Comparison of ENCODE assay signal across 29 cellular contexts in genomic region chr20:61324906-61325305, GRCh38.
"Had no signal": no experiment of that assay in that cellular context is flagged by ENCODE, and none has a peak within 500 bp of the region (broad histone marks: within the 10 kb centered on the region; RNA-seq: fewer than 3 reads in every experiment).

No MANE protein-coding gene starts in this region.

- H3K9me3 Mint-ChIP-seq: natural killer cell; nephron; neural progenitor cell; stimulated activated naive CD8-positive, alpha-beta T cell treated with anti-CD3 and anti-CD28 coated beads, Interleukin-15, amount 100 ng/mL, for 72 hours had no signal

- H3K27ac Mint-ChIP-seq: naive thymus-derived CD4-positive, alpha-beta T cell; natural killer cell; nephron; progenitor cell of endocrine pancreas; stimulated activated memory B cell treated with anti-CD40 and anti-IgM and Interleukin-4, amounts not matched to agents 10 μg/mL and 1 μg/mL and 100 μg/mL, for 72 hours; stimulated activated naive CD8-positive, alpha-beta T cell treated with anti-CD3 and anti-CD28 coated beads, Interleukin-15, amount 100 ng/mL, for 72 hours had no signal

- H3K27me3 Mint-ChIP-seq: stimulated activated memory B cell treated with anti-CD40 and anti-IgM and Interleukin-4, amounts not matched to agents 10 μg/mL and 1 μg/mL and 100 μg/mL, for 72 hours; stimulated activated naive CD8-positive, alpha-beta T cell treated with anti-CD3 and anti-CD28 coated beads, Interleukin-15, amount 100 ng/mL, for 72 hours had no signal

- H3K27ac ChIP-seq: neural progenitor cell, neutrophil, pancreas, psoas muscle, right lobe of liver, sigmoid colon, thoracic aorta, thyroid gland, tibial nerve, upper lobe of left lung, vagina had no signal

- DNase-seq: naive thymus-derived CD4-positive, alpha-beta T cell; natural killer cell; nucleus accumbens; pancreas; psoas muscle; right cardiac atrium; right lobe of liver; sigmoid colon; small intestine; stimulated activated CD4-positive, alpha-beta T cell treated with anti-CD3 and anti-CD28 coated beads, Interleukin-12 subunit alpha, Interleukin-12 subunit beta, amount 100 ng/mL, for 4 hours; stimulated activated CD4-positive, alpha-beta T cell treated with anti-CD3 and anti-CD28 coated beads, Interleukin-1b, Interleukin-23, amount 100 ng/mL, for 48 hours; stimulated activated CD4-positive, alpha-beta T cell treated with anti-CD3 and anti-CD28 coated beads, Interleukin-4, amount 100 ng/mL, for 1 hour; stimulated activated CD4-positive, alpha-beta T cell treated with anti-CD3 and anti-CD28 coated beads, Interleukin-4, amount 100 ng/mL, for 4 hours; stimulated activated CD8-positive, alpha-beta memory T cell treated with anti-CD3 and anti-CD28 coated beads, Interleukin-4, amount 100 ng/mL, for 48 hours; stimulated activated naive CD4-positive, alpha-beta T cell; stimulated activated naive CD8-positive, alpha-beta T cell treated with anti-CD3 and anti-CD28 coated beads, Interleukin-15, amount 100 ng/mL, for 72 hours; stimulated activated naive CD8-positive, alpha-beta T cell treated with anti-CD3 and anti-CD28 coated beads, Interleukin-15, Interleukin-2, amounts not matched to agents 100 U/mL and 50 U/mL, for 24 hours; thyroid gland; trophoblast cell; upper lobe of left lung had no signal

- H3K4me1 ChIP-seq: neural progenitor cell, pancreas, psoas muscle, right lobe of liver, sigmoid colon, thyroid gland, tibial nerve, upper lobe of left lung, vagina had no signal

- FAIRE-seq: pancreas, small intestine, urothelium cell line had no signal

- H3K9ac ChIP-seq: neural progenitor cell had no signal

- H3K4me2 ChIP-seq: neural progenitor cell had no signal

- H3K4me1 Mint-ChIP-seq: naive thymus-derived CD4-positive, alpha-beta T cell; natural killer cell; nephron; stimulated activated memory B cell treated with anti-CD40 and anti-IgM and Interleukin-4, amounts not matched to agents 10 μg/mL and 1 μg/mL and 100 μg/mL, for 72 hours; stimulated activated naive CD8-positive, alpha-beta T cell treated with anti-CD3 and anti-CD28 coated beads, Interleukin-15, amount 100 ng/mL, for 72 hours had no signal

- H3K27me3 ChIP-seq: neutrophil, pancreas, right lobe of liver, thyroid gland, tibial nerve, upper lobe of left lung, vagina had no signal

- H3K4me3 Mint-ChIP-seq: naive thymus-derived CD4-positive, alpha-beta T cell; natural killer cell; nephron; neural progenitor cell; stimulated activated memory B cell treated with anti-CD40 and anti-IgM and Interleukin-4, amounts not matched to agents 10 μg/mL and 1 μg/mL and 100 μg/mL, for 72 hours; stimulated activated naive CD8-positive, alpha-beta T cell treated with anti-CD3 and anti-CD28 coated beads, Interleukin-15, amount 100 ng/mL, for 72 hours had no signal

- H3K9me3 ChIP-seq: neutrophil, pancreas, psoas muscle, right lobe of liver, sigmoid colon, thoracic aorta, thyroid gland, upper lobe of left lung, vagina had no signal

- H3K4me3 ChIP-seq: neural progenitor cell, pancreas, psoas muscle, right lobe of liver, sigmoid colon, thoracic aorta, thyroid gland, tibial nerve, upper lobe of left lung, vagina had no signal

- H3K36me3 ChIP-seq: neural progenitor cell, neutrophil, pancreas, right lobe of liver, sigmoid colon, thoracic aorta, thyroid gland, tibial nerve, upper lobe of left lung, vagina had no signal

- H3K36me3 Mint-ChIP-seq: naive thymus-derived CD4-positive, alpha-beta T cell; natural killer cell; neural progenitor cell; stimulated activated memory B cell treated with anti-CD40 and anti-IgM and Interleukin-4, amounts not matched to agents 10 μg/mL and 1 μg/mL and 100 μg/mL, for 72 hours had no signal

- H2AFZ ChIP-seq: neural progenitor cell had no signal
